Comparison of ENCODE assay signal across 26 cellular contexts in the genomic region with DNA sequence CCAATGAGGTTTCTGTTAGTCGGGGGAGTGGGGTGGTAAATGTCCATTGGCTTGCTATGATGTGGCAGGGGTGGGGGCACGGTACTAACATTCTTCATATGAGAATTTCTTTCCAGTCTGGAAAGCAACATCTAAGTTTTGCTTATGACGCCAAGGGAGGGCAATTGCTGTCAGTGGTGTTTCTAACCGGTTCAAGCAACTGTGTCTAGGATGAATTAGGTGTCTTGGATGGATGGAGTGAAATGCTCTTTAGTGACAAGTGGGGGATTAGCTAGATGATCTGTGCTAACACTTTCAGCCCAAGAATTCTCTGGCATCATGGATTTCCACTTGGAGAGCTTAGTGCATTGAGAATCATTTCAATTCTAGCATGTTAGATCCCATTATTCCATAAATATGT.
"Had no signal": no experiment of that assay in that cellular context is flagged by ENCODE, and none has a peak within 500 bp of the region (broad histone marks: within the 10 kb centered on the region; RNA-seq: fewer than 3 reads in every experiment).

No MANE protein-coding gene starts in this region.

- H3K9ac ChIP-seq: neural progenitor cell, parathyroid adenoma had no signal

- H3K27ac Mint-ChIP-seq: dendritic cell treated with granulocyte-macrophage colony-stimulating factor and Interleukin-4, amounts not matched to agents 40 ng/mL and 50 ng/mL, for 4 days; endodermal cell; immature natural killer cell; naive B cell; natural killer cell treated with Interleukin-12 subunit alpha and Interleukin-12 subunit beta and Interleukin-15 and Interleukin-18, amount 100 ng/mL, for 72 hours; neural progenitor cell; progenitor cell of endocrine pancreas; stimulated activated effector memory CD8-positive, alpha-beta T cell treated with anti-CD3 and anti-CD28 coated beads, Interleukin-12 subunit alpha, Interleukin-12 subunit beta, amount 100 ng/mL, for 72 hours had no signal

- DNase-seq: colonic mucosa; effector CD8-positive, alpha-beta T cell; endodermal cell; foreskin keratinocyte; glutamatergic neuron; hypothalamus; immature natural killer cell; islet precursor cell; kidney glomerular epithelial cell; left ventricle myocardium superior; lower lobe of right lung; naive B cell; stimulated activated CD4-positive, alpha-beta T cell treated with anti-CD3 and anti-CD28 coated beads, Interleukin-2, amount 100 ng/mL, for 24 hours; stimulated activated CD4-positive, alpha-beta T cell treated with anti-CD3 and anti-CD28 coated beads, Interleukin-4, amount 100 ng/mL, for 24 hours; stimulated activated naive CD4-positive, alpha-beta T cell treated with Interleukin-2 at 50 U/mL for 16 hours; stomach; thyroid gland; trophoblast cell had no signal

- H3K9me3 Mint-ChIP-seq: endodermal cell had no signal

- H3K4me3 Mint-ChIP-seq: dendritic cell treated with granulocyte-macrophage colony-stimulating factor and Interleukin-4, amounts not matched to agents 40 ng/mL and 50 ng/mL, for 4 days; endodermal cell; immature natural killer cell; naive B cell; natural killer cell treated with Interleukin-12 subunit alpha and Interleukin-12 subunit beta and Interleukin-15 and Interleukin-18, amount 100 ng/mL, for 72 hours; neural progenitor cell; stimulated activated effector memory CD8-positive, alpha-beta T cell treated with anti-CD3 and anti-CD28 coated beads, Interleukin-12 subunit alpha, Interleukin-12 subunit beta, amount 100 ng/mL, for 72 hours had no signal

- H3K27me3 Mint-ChIP-seq: progenitor cell of endocrine pancreas had no signal

- H3K36me3 Mint-ChIP-seq: neural progenitor cell; stimulated activated effector memory CD8-positive, alpha-beta T cell treated with anti-CD3 and anti-CD28 coated beads, Interleukin-12 subunit alpha, Interleukin-12 subunit beta, amount 100 ng/mL, for 72 hours had no signal

- H2AFZ ChIP-seq: neural progenitor cell, parathyroid adenoma had no signal

- H3K79me2 ChIP-seq: parathyroid adenoma had no signal

- H3K27me3 ChIP-seq: colonic mucosa, neural progenitor cell, stomach, thyroid gland, vagina had no signal

- H3K4me3 ChIP-seq: colonic mucosa, lower lobe of right lung, neural progenitor cell, stomach, thyroid gland, vagina had no signal

- H3K36me3 ChIP-seq: colonic mucosa, lower lobe of right lung, neural progenitor cell, stomach, thyroid gland, vagina had no signal

- H3K4me1 Mint-ChIP-seq: immature natural killer cell; naive B cell; neural progenitor cell; stimulated activated effector memory CD8-positive, alpha-beta T cell treated with anti-CD3 and anti-CD28 coated beads, Interleukin-12 subunit alpha, Interleukin-12 subunit beta, amount 100 ng/mL, for 72 hours had no signal

- H3K4me1 ChIP-seq: colonic mucosa, foreskin keratinocyte, lower lobe of right lung, neural progenitor cell, parathyroid adenoma, stomach, thyroid gland, vagina had no signal

- H3K27ac ChIP-seq: colonic mucosa, epithelial cell of prostate, foreskin keratinocyte, lower lobe of right lung, neural progenitor cell, parathyroid adenoma, stomach, thyroid gland, vagina had no signal

- H3K4me2 ChIP-seq: neural progenitor cell had no signal

- H3K9me3 ChIP-seq: colonic mucosa, lower lobe of right lung, stomach, thyroid gland, vagina had no signal
